In genomic region chr12:132161796-132162507, GRCh38 we compare ENCODE assay signal across 18 cellular contexts. TPM values are rescaled to one million over a fixed set of nuclear protein-coding genes. Genes with fewer than 3 reads are reported as not detected.
DNase-seq lines count a peak whose midpoint lies in the region; ATAC-seq and TF ChIP-seq lines count a peak whose summit lies in the region.
"Had no signal": no experiment of that assay in that cellular context is flagged by ENCODE, and none has a peak within 500 bp of the region (broad histone marks: within the 10 kb centered on the region; RNA-seq: fewer than 3 reads in every experiment).

No MANE protein-coding gene starts in this region.

- H3K9me3 Mint-ChIP-seq in glutamatergic neuron (ENCODE audit: unreplicated experiment), result peaks cover 4% of the 10 kb centered on the region
- H3K9me3 Mint-ChIP-seq: activated naive CD4-positive, alpha-beta T cell treated with anti-CD3 and anti-CD28 coated beads for 36 hours; IgD-negative memory B cell had no signal

- TF ChIP-seq CTCF in glutamatergic neuron (IDR thresholded peaks at IDR 0.05; ENCODE audit: partially characterized antibody, unreplicated experiment), result no peak
- no peak for TF ChIP-seq CTCF in thoracic aorta (IDR thresholded peaks at IDR 0.05)

- H3K4me1 ChIP-seq in thoracic aorta (ENCODE audit: control insufficient read depth in 1 of 2, low read depth in 2 of 2), result peaks cover 13 to 18% of the 10 kb centered on the region in 2 donors
- H3K4me1 ChIP-seq: neural progenitor cell had no signal

- DNase-seq in left cardiac atrium (peak; percentile 10), left ventricle myocardium superior (no peak), SK-N-MC (ENCODE audit: low read depth, low spot score) (no peak), glutamatergic neuron (peak; percentile 13), thoracic aorta (ENCODE audit: low spot score) (no peak), ureter (ENCODE audit: low spot score) (no peak), NCI-H146 (lab: John Stamatoyannopoulos, UW) (no peak)
- DNase-seq: activated CD4-positive, alpha-beta T cell treated with anti-CD3 and anti-CD28 coated beads for 48 hours; activated naive CD4-positive, alpha-beta T cell treated with anti-CD3 and anti-CD28 coated beads for 36 hours; activated T-cell treated with anti-CD3 and anti-CD28 coated beads for 4 hours; NCI-H2081 treated with DMSO at 0.1 percent for 48 hours; NCI-H526 treated with DMSO at 0.1 percent for 48 hours had no signal

- H3K27me3 Mint-ChIP-seq in glutamatergic neuron (ENCODE audit: unreplicated experiment), result peaks cover 2% of the 10 kb centered on the region
- H3K27me3 Mint-ChIP-seq: IgD-negative memory B cell had no signal

- H3K9ac ChIP-seq in SK-N-MC (ENCODE audit: insufficient read length), result no peak overlapping the region
- H3K9ac ChIP-seq: neural progenitor cell had no signal

- H3K9me3 ChIP-seq in SK-N-MC (ENCODE audit: low read depth, low read length) (no peaks in the 10 kb centered on the region), thoracic aorta (no peaks in the 10 kb centered on the region)
- H3K9me3 ChIP-seq: heart right ventricle had no signal

- H3K27ac Mint-ChIP-seq in glutamatergic neuron (ENCODE audit: unreplicated experiment), result no peak overlapping the region
- H3K27ac Mint-ChIP-seq: activated naive CD4-positive, alpha-beta T cell treated with anti-CD3 and anti-CD28 coated beads for 36 hours; brain; IgD-negative memory B cell; neural progenitor cell had no signal

- ATAC-seq in left cardiac atrium, result no peak
- no peak for ATAC-seq in left ventricle myocardium superior
- ATAC-seq in thoracic aorta (ENCODE audit: insufficient number of reproducible peaks, low FRiP score, low read depth), result no peak
- no peak for ATAC-seq in GM18511 (IDR thresholded peaks at IDR 0.05; ENCODE audit: unreplicated experiment)

- peak overlapping the region; percentile 57 for H3K4me3 ChIP-seq in SK-N-MC
- peak overlapping the region; percentile 57 for H3K4me3 ChIP-seq in thoracic aorta
- H3K4me3 ChIP-seq: neural progenitor cell had no signal

- H3K36me3 ChIP-seq in SK-N-MC (ENCODE audit: insufficient read depth, low read length) (peaks cover 9% of the 10 kb centered on the region; the same call in 1 of the 2 replicates), thoracic aorta (no peaks in the 10 kb centered on the region)
- H3K36me3 ChIP-seq: neural progenitor cell had no signal

- no peaks in the 10 kb centered on the region for H3K27me3 ChIP-seq in thoracic aorta (replicated peaks; ENCODE audit: insufficient read depth)
- H3K27me3 ChIP-seq: dorsolateral prefrontal cortex had no signal

- peaks cover 5% of the 10 kb centered on the region for H3K4me1 Mint-ChIP-seq in glutamatergic neuron (ENCODE audit: low read depth, unreplicated experiment)
- H3K4me1 Mint-ChIP-seq: neural progenitor cell had no signal

- H3K4me3 Mint-ChIP-seq in glutamatergic neuron (ENCODE audit: unreplicated experiment), result no peak overlapping the region
- H3K4me3 Mint-ChIP-seq: activated naive CD4-positive, alpha-beta T cell treated with anti-CD3 and anti-CD28 coated beads for 36 hours; brain; IgD-negative memory B cell; neural progenitor cell had no signal

- H3K36me3 Mint-ChIP-seq in glutamatergic neuron (ENCODE audit: unreplicated experiment), result no peaks in the 10 kb centered on the region
- H3K36me3 Mint-ChIP-seq: brain, IgD-negative memory B cell, neural progenitor cell had no signal

- intact Hi-C loops in left cardiac atrium (cut with DNase I) (no loop called here), left ventricle myocardium superior (cut with micrococcal nuclease) (no loop called here)

- H3K27ac ChIP-seq in SK-N-MC (no peak overlapping the region), thoracic aorta (peak overlapping the region in 1 of 2 donors; percentile 22)
- H3K27ac ChIP-seq: neural progenitor cell had no signal

RNA-seq across cellular contexts. Expression of gene NOC4L, which starts 17.7 kb away (rescaled TPM):
- total RNA-seq in left cardiac atrium, result 10 to 100 TPM in 1 of 2 donors, 1 to 10 TPM in 1; 8.4 to 10.9 TPM
- 12.1 TPM for total RNA-seq in left ventricle myocardium superior
- 17.8 TPM for total RNA-seq in glutamatergic neuron (ENCODE audit: unreplicated experiment)
- 1 to 10 TPM; 5.9 to 8.5 TPM for total RNA-seq in thoracic aorta
- total RNA-seq in ureter, result 25.0 TPM

RNA-seq across cellular contexts. Expression of gene DDX51, which starts 17.8 kb away (rescaled TPM):
- 10 to 100 TPM in 1 of 2 donors, 1 to 10 TPM in 1; 8.7 to 11.3 TPM for total RNA-seq in left cardiac atrium
- 8.6 TPM for total RNA-seq in left ventricle myocardium superior
- total RNA-seq in glutamatergic neuron (ENCODE audit: unreplicated experiment), result 24.9 TPM
- total RNA-seq in thoracic aorta, result 10 to 100 TPM in 1 of 2 donors, 1 to 10 TPM in 1; 9.7 to 24.8 TPM
- 28.7 TPM for total RNA-seq in ureter

Comparison
In these comparisons a context has a peak if more than half of its experiments do, and no peak if none do; other contexts are left out.
1. DNase-seq: peak in left cardiac atrium (single experiment) and glutamatergic neuron (single experiment); none in left ventricle myocardium superior (single experiment), SK-N-MC (single experiment), thoracic aorta (single experiment), ureter (single experiment) and NCI-H146 (single experiment).